In genomic region chr11:62507023-62507422, GRCh38 we compare ENCODE assay signal across 1 cellular context.
TF ChIP-seq lines count a peak whose summit lies in the region.

No MANE protein-coding gene starts in this region.

TF ChIP-seq in GM23338, 12 proteins besides CTCF, POLR2A, EP300 and RAD21 (continued from another document):
- TF ChIP-seq POLR2AphosphoS5 (IDR thresholded peaks at IDR 0.05; ENCODE audit: low read depth) (no peak), ZNF114 (CRISPR knock-in tag; IDR thresholded peaks at IDR 0.05) (no peak), JUNB (IDR thresholded peaks at IDR 0.05; ENCODE audit: unreplicated experiment) (no peak), EZH2phosphoT487 (IDR thresholded peaks at IDR 0.05; ENCODE audit: unreplicated experiment) (no peak), ZNF331 (CRISPR knock-in tag; IDR thresholded peaks at IDR 0.05; ENCODE audit: low read depth) (no peak), EZH2 (IDR thresholded peaks at IDR 0.05; ENCODE audit: low read depth, unreplicated experiment) (no peak), STAT1 (IDR thresholded peaks at IDR 0.05; ENCODE audit: unreplicated experiment) (no peak), ETS1 (IDR thresholded peaks at IDR 0.05) (no peak), NANOG (IDR thresholded peaks at IDR 0.05; ENCODE audit: borderline replicate concordance) (no peak)
